Comparison of ENCODE assay signal across 22 cellular contexts in the genomic region with DNA sequence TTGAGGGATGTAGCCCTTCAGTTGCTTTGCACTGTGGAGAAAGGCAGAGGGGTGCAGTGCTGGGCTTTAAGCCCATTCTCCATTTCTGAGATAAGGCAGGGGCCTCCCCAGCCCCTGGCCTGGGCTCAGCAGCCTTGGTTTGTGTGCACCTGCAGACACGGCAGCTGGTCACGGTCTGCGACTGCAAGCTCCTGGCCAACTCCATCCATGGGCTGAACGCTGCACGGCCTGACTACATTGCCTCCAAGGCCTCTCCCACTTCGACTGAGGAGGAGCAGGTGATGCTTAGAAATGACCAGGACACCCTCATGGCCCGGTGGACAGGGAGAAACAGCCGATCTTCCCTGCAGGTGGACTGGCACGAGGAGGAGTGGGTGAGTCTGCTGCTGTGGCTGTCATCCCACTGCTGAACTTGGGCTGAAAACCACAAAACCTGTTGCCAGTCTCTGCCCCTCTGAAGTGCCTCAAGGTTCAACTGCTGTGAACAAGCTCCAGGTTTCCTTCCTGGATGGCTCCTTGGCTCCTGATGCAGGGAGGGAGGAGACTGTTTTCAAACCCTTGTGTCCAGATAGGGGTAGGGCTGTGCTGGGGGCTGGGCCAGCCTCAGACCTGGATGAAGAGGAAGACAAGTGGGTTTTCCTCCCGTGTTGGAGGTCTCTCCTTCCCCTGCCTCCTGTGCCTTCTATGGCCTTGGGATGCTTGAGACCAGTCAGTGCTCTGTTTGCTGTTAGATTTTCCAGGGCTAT. TPM values are rescaled to one million over a fixed set of nuclear protein-coding genes. Genes with fewer than 3 reads are reported as not detected.
DNase-seq lines count a peak whose midpoint lies in the region; ATAC-seq and TF ChIP-seq lines count a peak whose summit lies in the region.
"Had no signal": no experiment of that assay in that cellular context is flagged by ENCODE, and none has a peak within 500 bp of the region (broad histone marks: within the 10 kb centered on the region; RNA-seq: fewer than 3 reads in every experiment).

No MANE protein-coding gene starts in this region.

- H3K9me3 ChIP-seq in right atrium auricular region (no peaks in the 10 kb centered on the region), HUES6 (ENCODE audit: control insufficient read depth, insufficient read depth, low read depth, low read length) (no peaks in the 10 kb centered on the region)

- H3K9ac ChIP-seq in HUES6 (ENCODE audit: low read length): peak overlapping the region; percentile 24

- no peaks in the 10 kb centered on the region for H3K9me3 Mint-ChIP-seq in memory B cell
- no peaks in the 10 kb centered on the region for H3K9me3 Mint-ChIP-seq in activated T-helper 1 cell treated with anti-CD3 and anti-CD28 coated beads, Interleukin-12 subunit alpha, Interleukin-12 subunit beta, Interleukin-2, Interleukin-4 antibody, amounts not matched to agents 30 ng/mL and 10 ng/mL and 1 ng/mL, durations not matched to agents 14 hours and 24 hours and 36 hours
- H3K9me3 Mint-ChIP-seq: HFFc6, nephron progenitor cell had no signal

- intact Hi-C loops in cardiac septum (cut with DNase I): loop anchor here (10.0 kb wide), 1 partner anchor 69 kb away; no protein-coding TSS in a partner anchor
- intact Hi-C loops in activated T-helper 1 cell treated with anti-CD3 and anti-CD28 coated beads, Interleukin-12 subunit alpha, Interleukin-12 subunit beta, Interleukin-2, Interleukin-4 antibody, amounts not matched to agents 30 ng/mL and 10 ng/mL and 1 ng/mL, durations not matched to agents 14 hours and 24 hours and 36 hours (cut with micrococcal nuclease): loop anchor here (5.0 kb wide), 1 partner anchor 87 kb away; no protein-coding TSS in a partner anchor

- peak overlapping the region; percentile 84 for H3K27ac Mint-ChIP-seq in memory B cell
- no peak overlapping the region for H3K27ac Mint-ChIP-seq in activated T-helper 1 cell treated with anti-CD3 and anti-CD28 coated beads, Interleukin-12 subunit alpha, Interleukin-12 subunit beta, Interleukin-2, Interleukin-4 antibody, amounts not matched to agents 30 ng/mL and 10 ng/mL and 1 ng/mL, durations not matched to agents 14 hours and 24 hours and 36 hours
- H3K27ac Mint-ChIP-seq: activated CD4-positive, alpha-beta T cell treated with anti-CD3 and anti-CD28 coated beads for 36 hours; progenitor cell of endocrine pancreas had no signal

- H3K4me3 Mint-ChIP-seq in memory B cell: no peak overlapping the region
- H3K4me3 Mint-ChIP-seq in activated T-helper 1 cell treated with anti-CD3 and anti-CD28 coated beads, Interleukin-12 subunit alpha, Interleukin-12 subunit beta, Interleukin-2, Interleukin-4 antibody, amounts not matched to agents 30 ng/mL and 10 ng/mL and 1 ng/mL, durations not matched to agents 14 hours and 24 hours and 36 hours: no peak overlapping the region
- H3K4me3 Mint-ChIP-seq: activated CD4-positive, alpha-beta T cell treated with anti-CD3 and anti-CD28 coated beads for 36 hours; HFFc6; nephron progenitor cell had no signal

- H3K27ac ChIP-seq in right atrium auricular region (no peak overlapping the region), HUES6 (ENCODE audit: low read depth, low read length) (no peak overlapping the region)
- H3K27ac ChIP-seq: dorsolateral prefrontal cortex had no signal

- DNase-seq in cardiac septum (ENCODE audit: low spot score): peak; percentile 72
- DNase-seq in right atrium auricular region (ENCODE audit: low spot score): no peak
- no peak for DNase-seq in memory B cell (ENCODE audit: low spot score in 2 of 2)
- DNase-seq in NCI-H2171 (lab: John Stamatoyannopoulos, UW): no peak
- DNase-seq in activated T-helper 1 cell treated with anti-CD3 and anti-CD28 coated beads, Interleukin-12 subunit alpha, Interleukin-12 subunit beta, Interleukin-2, Interleukin-4 antibody, amounts not matched to agents 30 ng/mL and 10 ng/mL and 1 ng/mL, durations not matched to agents 14 hours and 24 hours and 36 hours (ENCODE audit: low spot score): no peak
- DNase-seq: activated CD4-positive, alpha-beta T cell treated with anti-CD3 and anti-CD28 coated beads for 36 hours; activated CD8-positive, alpha-beta memory T cell treated with anti-CD3 and anti-CD28 coated beads, Interleukin-2, amount 50 U/mL, for 4 hours; activated gamma-delta T cell treated with Interleukin-2 at 50 U/mL for 16 hours; anterior cingulate cortex; caudate nucleus; DMS153; dorsolateral prefrontal cortex; HFFc6; Karpas-422; mesendoderm; NCI-H187 treated with DMSO at 0.1 percent for 48 hours; nephron progenitor cell; SHP77 treated with DMSO at 0.1 percent for 48 hours; substantia nigra had no signal

- peaks cover 19% of the 10 kb centered on the region for H3K4me1 Mint-ChIP-seq in memory B cell
- H3K4me1 Mint-ChIP-seq in activated T-helper 1 cell treated with anti-CD3 and anti-CD28 coated beads, Interleukin-12 subunit alpha, Interleukin-12 subunit beta, Interleukin-2, Interleukin-4 antibody, amounts not matched to agents 30 ng/mL and 10 ng/mL and 1 ng/mL, durations not matched to agents 14 hours and 24 hours and 36 hours (ENCODE audit: low read depth): peaks cover 92% of the 10 kb centered on the region

- TF ChIP-seq CTCF in right atrium auricular region (IDR thresholded peaks at IDR 0.05): no peak

- no peaks in the 10 kb centered on the region for H3K27me3 Mint-ChIP-seq in memory B cell
- no peaks in the 10 kb centered on the region for H3K27me3 Mint-ChIP-seq in activated T-helper 1 cell treated with anti-CD3 and anti-CD28 coated beads, Interleukin-12 subunit alpha, Interleukin-12 subunit beta, Interleukin-2, Interleukin-4 antibody, amounts not matched to agents 30 ng/mL and 10 ng/mL and 1 ng/mL, durations not matched to agents 14 hours and 24 hours and 36 hours (ENCODE audit: insufficient read depth)
- H3K27me3 Mint-ChIP-seq: activated CD4-positive, alpha-beta T cell treated with anti-CD3 and anti-CD28 coated beads for 36 hours; progenitor cell of endocrine pancreas had no signal

- H3K4me3 ChIP-seq in right atrium auricular region (no peak overlapping the region), HUES6 (ENCODE audit: low read depth, low read length) (no peak overlapping the region)
- H3K4me3 ChIP-seq: dorsolateral prefrontal cortex had no signal

- no peak for ATAC-seq in memory B cell (ENCODE audit: low read depth)
- ATAC-seq in HG03439 (IDR thresholded peaks at IDR 0.05; ENCODE audit: unreplicated experiment): no peak
- ATAC-seq: activated CD4-positive, alpha-beta T cell treated with anti-CD3 and anti-CD28 coated beads for 36 hours had no signal

- H3K4me1 ChIP-seq in right atrium auricular region (peaks cover 0 to 7% of the 10 kb centered on the region in 2 donors), HUES6 (ENCODE audit: control insufficient read depth, insufficient read depth, low read length) (no peaks in the 10 kb centered on the region)

- peaks cover 18% of the 10 kb centered on the region for H3K36me3 Mint-ChIP-seq in memory B cell
- peaks cover 77% of the 10 kb centered on the region for H3K36me3 Mint-ChIP-seq in activated T-helper 1 cell treated with anti-CD3 and anti-CD28 coated beads, Interleukin-12 subunit alpha, Interleukin-12 subunit beta, Interleukin-2, Interleukin-4 antibody, amounts not matched to agents 30 ng/mL and 10 ng/mL and 1 ng/mL, durations not matched to agents 14 hours and 24 hours and 36 hours (ENCODE audit: low read depth)

- peaks cover 42% of the 10 kb centered on the region for H3K36me3 ChIP-seq in right atrium auricular region
- H3K36me3 ChIP-seq in HUES6 (ENCODE audit: control insufficient read depth, insufficient read depth, low read length): peaks cover 71% of the 10 kb centered on the region

- H3K27me3 ChIP-seq in right atrium auricular region (no peaks in the 10 kb centered on the region), HUES6 (ENCODE audit: control insufficient read depth, insufficient read depth, low read length) (no peaks in the 10 kb centered on the region)
- H3K27me3 ChIP-seq: dorsolateral prefrontal cortex had no signal

RNA-seq across cellular contexts. Expression of gene COA5, which starts 54.0 kb away (rescaled TPM):
- total RNA-seq in cardiac septum: 28.3 TPM
- 10 to 100 TPM; 19.8 to 22.3 TPM for total RNA-seq in right atrium auricular region
- 20.3 and 21.2 TPM in 2 replicates for total RNA-seq in activated T-helper 1 cell treated with anti-CD3 and anti-CD28 coated beads, Interleukin-12 subunit alpha, Interleukin-12 subunit beta, Interleukin-2, Interleukin-4 antibody, amounts not matched to agents 30 ng/mL and 10 ng/mL and 1 ng/mL, durations not matched to agents 14 hours and 24 hours and 36 hours

RNA-seq across cellular contexts. Expression of gene UNC50, which starts 54.1 kb away (rescaled TPM):
- 27.9 TPM for total RNA-seq in cardiac septum
- 10 to 100 TPM; 30.4 to 35.3 TPM for total RNA-seq in right atrium auricular region
- total RNA-seq in activated T-helper 1 cell treated with anti-CD3 and anti-CD28 coated beads, Interleukin-12 subunit alpha, Interleukin-12 subunit beta, Interleukin-2, Interleukin-4 antibody, amounts not matched to agents 30 ng/mL and 10 ng/mL and 1 ng/mL, durations not matched to agents 14 hours and 24 hours and 36 hours: 41.4 and 43.0 TPM in 2 replicates
